In genomic region chr1:225970592-225971157, GRCh38 we compare ENCODE assay signal across 9 cellular contexts. TPM values are rescaled to one million over a fixed set of nuclear protein-coding genes. Genes with fewer than 3 reads are reported as not detected.
"Had no signal": no experiment of that assay in that cellular context is flagged by ENCODE, and none has a peak within 500 bp of the region (broad histone marks: within the 10 kb centered on the region; RNA-seq: fewer than 3 reads in every experiment).

No MANE protein-coding gene starts in this region.

RNA-seq across cellular contexts. Expression of gene LEFTY2, which starts 29.7 kb away (rescaled TPM):
- total RNA-seq: activated B cell treated with CpG ODN at 0.5 μM for 24 hours; activated CD4-positive, alpha-beta memory T cell treated with anti-CD3 and anti-CD28 coated beads for 36 hours; activated CD4-positive, alpha-beta T cell treated with anti-CD3 and anti-CD28 coated beads, Interleukin-2, amount 10 ng/mL, durations not matched to agents 24 days and 14 days; activated CD8-positive, alpha-beta memory T cell treated with anti-CD3 and anti-CD28 coated beads, Interleukin-2, amount 10 ng/mL, durations not matched to agents 7 days and 5 days; activated CD8-positive, alpha-beta T cell treated with anti-CD3 and anti-CD28 coated beads, Interleukin-2, amount 10 ng/mL, durations not matched to agents 7 days and 5 days; activated naive CD4-positive, alpha-beta T cell treated with anti-CD3 and anti-CD28 coated beads, Interleukin-2, amount 50 U/mL, for 72 hours; activated naive CD8-positive, alpha-beta T cell treated with anti-CD3 and anti-CD28 coated beads for 36 hours; activated T-helper 2 cell treated with anti-CD3 and anti-CD28 coated beads, Interferon-gamma antibody, Interleukin-2, Interleukin-4, amounts not matched to agents 10 μg/mL and 5 μg/mL and 100 μg/mL, durations not matched to agents 14 hours and 24 hours and 36 hours; T-helper 2 cell treated with Interferon-gamma antibody and Interleukin-4, amounts not matched to agents 100 ng/mL and 5 ng/mL, for 36 hours had no signal
